36 cellular contexts compared by ENCODE assay signal in the genomic region with DNA sequence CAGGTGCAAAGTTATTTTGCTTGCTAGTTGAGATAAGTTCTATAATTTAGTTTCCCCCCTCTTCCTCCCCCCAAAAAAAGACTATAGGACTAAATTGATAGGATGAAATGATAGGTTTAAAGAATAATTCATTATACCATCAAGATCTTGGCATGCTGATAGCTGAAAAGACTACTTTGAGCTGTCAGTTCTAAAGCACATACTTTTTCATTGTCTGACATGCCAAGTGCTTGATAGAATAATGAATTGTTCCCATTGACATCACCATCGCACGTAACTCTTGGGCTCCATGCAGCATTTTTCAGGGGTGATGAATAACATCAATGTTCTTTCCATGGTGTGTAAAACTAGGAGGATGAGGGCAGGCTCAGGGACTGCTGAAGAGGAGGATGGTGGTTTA. TPM values are rescaled to one million over a fixed set of nuclear protein-coding genes. Genes with fewer than 3 reads are reported as not detected.
"Had no signal": no experiment of that assay in that cellular context is flagged by ENCODE, and none has a peak within 500 bp of the region (broad histone marks: within the 10 kb centered on the region; RNA-seq: fewer than 3 reads in every experiment).

No MANE protein-coding gene starts in this region.

- H3K36me3 ChIP-seq: adrenal gland, ascending aorta, brain microvascular endothelial cell, breast epithelium, cardiac muscle cell had no signal

- H3K9me3 ChIP-seq: adrenal gland, ascending aorta, body of pancreas, breast epithelium had no signal

- DNase-seq: activated effector memory CD4-positive, alpha-beta T cell treated with anti-CD3 and anti-CD28 coated beads, Interleukin-2, amount 50 U/mL, for 16 hours; activated effector memory CD4-positive, alpha-beta T cell treated with Interleukin-2 at 50 U/mL for 16 hours; activated gamma-delta T cell; activated gamma-delta T cell treated with Interleukin-2 at 50 U/mL for 16 hours; activated naive CD4-positive, alpha-beta T cell; activated naive CD4-positive, alpha-beta T cell treated with anti-CD3 and anti-CD28 coated beads for 36 hours; activated naive CD4-positive, alpha-beta T cell treated with anti-CD3 and anti-CD28 coated beads, Interleukin-2, amount 10 ng/mL, durations not matched to agents 7 days and 5 days; activated naive CD4-positive, alpha-beta T cell treated with anti-CD3 and anti-CD28 coated beads, Interleukin-2, amount 50 U/mL, for 16 hours; activated naive CD4-positive, alpha-beta T cell treated with Interleukin-2 at 50 U/mL for 16 hours; activated naive CD8-positive, alpha-beta T cell treated with anti-CD3 and anti-CD28 coated beads for 36 hours; activated naive CD8-positive, alpha-beta T cell treated with anti-CD3 and anti-CD28 coated beads, Interleukin-2, amount 10 ng/mL, durations not matched to agents 7 days and 5 days; activated naive CD8-positive, alpha-beta T cell treated with anti-CD3 and anti-CD28 coated beads, Interleukin-2, amount 50 U/mL, for 24 hours; activated T-cell treated with anti-CD3 and anti-CD28 coated beads, Interleukin-2, amount 50 U/mL, for 1 hour; activated T-cell treated with anti-CD3 and anti-CD28 coated beads, Interleukin-2, amount 50 U/mL, for 24 hours; activated T-cell treated with anti-CD3 and anti-CD28 coated beads, Interleukin-2, amount 50 U/mL, for 4 hours; activated T-cell treated with anti-CD3 and anti-CD28 coated beads, Interleukin-2, amount 50 U/mL, for 48 hours; activated T-cell treated with anti-CD3 and anti-CD28 coated beads, Interleukin-2, amount 50 U/mL, for 72 hours; adrenal gland; amniotic stem cell; aorta; body of pancreas; brain microvascular endothelial cell; caudate nucleus; central memory CD4-positive, alpha-beta T cell; cerebellar nuclear complex had no signal

- H3K27ac ChIP-seq: adrenal gland, ascending aorta, body of pancreas, brain microvascular endothelial cell, breast epithelium, cardiac muscle cell had no signal

- H3K4me1 ChIP-seq: ascending aorta, body of pancreas, breast epithelium had no signal

- H3K4me3 ChIP-seq: adrenal gland, ascending aorta, body of pancreas, breast epithelium, cardiac muscle cell had no signal

- ATAC-seq: activated naive CD4-positive, alpha-beta T cell treated with anti-CD3 and anti-CD28 coated beads, Interleukin-2, amount 50 U/mL, for 72 hours; activated naive CD8-positive, alpha-beta T cell treated with anti-CD3 and anti-CD28 coated beads, Interleukin-2, amount 50 U/mL, for 24 hours; activated T-cell treated with anti-CD3 and anti-CD28 coated beads, Interleukin-2, amount 50 U/mL, for 4 hours; activated T-cell treated with anti-CD3 and anti-CD28 coated beads, Interleukin-2, amount 50 U/mL, for 72 hours; activated T-helper 17 cell treated with anti-CD3 and anti-CD28 coated beads, Interleukin-2, amount 50 U/mL, for 72 hours; body of pancreas had no signal

- H3K27me3 ChIP-seq: ascending aorta, body of pancreas, breast epithelium, cardiac muscle cell had no signal

RNA-seq across cellular contexts. Expression of a gene that starts 32.3 kb away (rescaled TPM):
- total RNA-seq: activated naive CD4-positive, alpha-beta T cell treated with anti-CD3 and anti-CD28 coated beads for 36 hours; activated naive CD4-positive, alpha-beta T cell treated with anti-CD3 and anti-CD28 coated beads, Interleukin-2, amount 50 U/mL, for 72 hours; activated naive CD8-positive, alpha-beta T cell treated with anti-CD3 and anti-CD28 coated beads for 36 hours; activated naive CD8-positive, alpha-beta T cell treated with anti-CD3 and anti-CD28 coated beads, Interleukin-2, amount 10 ng/mL, durations not matched to agents 7 days and 5 days; activated T-cell treated with anti-CD3 and anti-CD28 coated beads, Interleukin-2, amount 50 U/mL, for 4 hours; activated T-cell treated with anti-CD3 and anti-CD28 coated beads, Interleukin-2, amount 50 U/mL, for 72 hours; activated T-helper 1 cell treated with anti-CD3 and anti-CD28 coated beads, Interleukin-12 subunit alpha, Interleukin-12 subunit beta, Interleukin-2, Interleukin-4 antibody, amounts not matched to agents 30 ng/mL and 10 ng/mL and 1 ng/mL, durations not matched to agents 14 hours and 24 hours and 36 hours; activated T-helper 17 cell treated with anti-CD3 and anti-CD28 coated beads, Interleukin-2, amount 50 U/mL, for 72 hours; activated T-helper 2 cell treated with anti-CD3 and anti-CD28 coated beads, Interferon-gamma antibody, Interleukin-2, Interleukin-4, amounts not matched to agents 10 μg/mL and 5 μg/mL and 100 μg/mL, durations not matched to agents 14 hours and 24 hours and 36 hours; aorta; ascending aorta; astrocyte; breast epithelium; bronchial epithelial cell; cardiac septum; chondrocyte had no signal
- polyA plus RNA-seq: aorta had no signal
